Comparison of ENCODE assay signal across 20 cellular contexts in the genomic region with DNA sequence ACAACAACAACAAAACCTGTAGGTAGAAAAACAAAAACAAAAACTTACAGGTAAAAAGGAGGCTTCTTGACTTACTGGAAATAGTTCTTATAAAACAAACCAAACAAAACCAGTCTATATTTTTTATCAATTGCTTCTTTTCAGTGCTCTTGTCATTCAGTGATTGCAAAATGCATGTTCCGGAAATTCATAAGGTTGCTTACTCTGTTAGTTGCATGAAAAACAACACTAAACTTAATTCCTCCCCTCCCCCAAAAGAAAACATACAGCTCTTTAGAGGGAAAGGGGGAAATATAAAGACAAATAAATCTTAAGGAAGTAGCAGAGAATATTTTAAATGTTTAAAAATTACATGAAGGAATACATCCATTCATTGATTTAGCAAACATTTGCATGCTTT. TPM values are rescaled to one million over a fixed set of nuclear protein-coding genes. Genes with fewer than 3 reads are reported as not detected.
A peak's percentile ranks its signal among the peaks of the same experiment; 100 is the strongest.
DNase-seq lines count a peak whose midpoint lies in the region; ATAC-seq and TF ChIP-seq lines count a peak whose summit lies in the region.
"Had no signal": no experiment of that assay in that cellular context is flagged by ENCODE, and none has a peak within 500 bp of the region (broad histone marks: within the 10 kb centered on the region; RNA-seq: fewer than 3 reads in every experiment).

No MANE protein-coding gene starts in this region.

- H3K9me3 Mint-ChIP-seq in MCF 10A (ENCODE audit: unreplicated experiment), result no peaks in the 10 kb centered on the region
- H3K9me3 Mint-ChIP-seq: activated CD4-positive, alpha-beta T cell treated with anti-CD3 and anti-CD28 coated beads, Interleukin-2, amount 10 ng/mL, durations not matched to agents 7 days and 5 days; activated naive CD8-positive, alpha-beta T cell treated with anti-CD3 and anti-CD28 coated beads, Interleukin-2, amount 50 U/mL, for 24 hours; naive thymus-derived CD4-positive, alpha-beta T cell; stimulated activated naive B cell treated with anti-CD40 and anti-IgM and Interleukin-4, amounts not matched to agents 10 μg/mL and 1 μg/mL and 100 μg/mL, for 72 hours; T-helper 1 cell treated with Interleukin-12 subunit alpha and Interleukin-12 subunit beta and Interleukin-4 antibody, amounts not matched to agents 30 μg/mL and 1 μg/mL, for 36 hours had no signal

- H3K27ac Mint-ChIP-seq in MCF 10A (ENCODE audit: low read depth, unreplicated experiment), result peak overlapping the region; percentile 11
- H3K27ac Mint-ChIP-seq: activated CD4-positive, alpha-beta T cell treated with anti-CD3 and anti-CD28 coated beads, Interleukin-2, amount 10 ng/mL, durations not matched to agents 7 days and 5 days; activated naive CD8-positive, alpha-beta T cell treated with anti-CD3 and anti-CD28 coated beads, Interleukin-2, amount 50 U/mL, for 24 hours had no signal

- BruUV-seq in MCF 10A (replicated peaks; lab: Mats Ljungman, UMichigan), result no TSS peak
- BruUV-seq in mammary epithelial cell (replicated peaks; lab: Mats Ljungman, UMichigan), result no TSS peak

- 83% methylated on average over 1 of the region's 1 CpG for WGBS in mammary epithelial cell (ENCODE audit: low coverage, missing lambda C conversion rate)

- H3K27me3 ChIP-seq in mammary epithelial cell (ENCODE audit: insufficient read depth, low read length), result no peaks in the 10 kb centered on the region
- H3K27me3 ChIP-seq: ovary had no signal

- no peak overlapping the region for H3K4me2 ChIP-seq in mammary epithelial cell (ENCODE audit: insufficient read depth, low read depth, low read length)

- in situ Hi-C loops in mammary epithelial cell (cut with MboI; ENCODE audit: low sequenced_read_pairs in 2 of 2), result no loop called here

- no peaks in the 10 kb centered on the region for H3K4me1 ChIP-seq in mammary epithelial cell (ENCODE audit: insufficient read depth, low read length)

- peaks cover 32% of the 10 kb centered on the region for H3K4me1 Mint-ChIP-seq in MCF 10A (ENCODE audit: insufficient read depth, unreplicated experiment)

- POLR2A ChIA-PET in MCF 10A (lab: Yijun Ruan, JAX), result interaction anchor here (1.6 to 2.6 kb wide), 4 partner anchors 10 to 19 kb away, joined by 5 to 20 read pairs (median 10); a partner anchor contains a TSS

- CTCF ChIA-PET in MCF 10A (lab: Yijun Ruan, JAX), result interaction anchor here (0.7 kb wide), 1 partner anchor 720 kb away, joined by 3 read pairs; no protein-coding TSS in a partner anchor
- CTCF ChIA-PET in mammary epithelial cell (lab: Charles Lee; ENCODE audit: low non-redundant PET), result no interaction called here

- intact Hi-C loops in MCF 10A (cut with micrococcal nuclease), result no loop called here
- intact Hi-C loops in mammary epithelial cell (cut with micrococcal nuclease), result no loop called here

- H3K27ac ChIP-seq in mammary epithelial cell (ENCODE audit: insufficient read depth, low read depth, low read length) (no peak overlapping the region), VCaP (peak overlapping the region; percentile 38; the same call in 1 of the 2 replicates), substantia nigra (ENCODE audit: low read depth, low read length, poor library complexity, severe bottlenecking) (peak overlapping the region; percentile 83)
- H3K27ac ChIP-seq: 22Rv1, ovary had no signal

- H4K20me1 ChIP-seq in mammary epithelial cell (ENCODE audit: insufficient read depth, low read length), result no peaks in the 10 kb centered on the region

- no peaks in the 10 kb centered on the region for H3K27me3 Mint-ChIP-seq in MCF 10A (ENCODE audit: insufficient read depth, unreplicated experiment)
- H3K27me3 Mint-ChIP-seq: activated CD4-positive, alpha-beta T cell treated with anti-CD3 and anti-CD28 coated beads, Interleukin-2, amount 10 ng/mL, durations not matched to agents 7 days and 5 days; activated naive CD8-positive, alpha-beta T cell treated with anti-CD3 and anti-CD28 coated beads, Interleukin-2, amount 50 U/mL, for 24 hours; naive thymus-derived CD4-positive, alpha-beta T cell; stimulated activated naive B cell treated with anti-CD40 and anti-IgM and Interleukin-4, amounts not matched to agents 10 μg/mL and 1 μg/mL and 100 μg/mL, for 72 hours had no signal

- TF ChIP-seq CTCF in MCF 10A (IDR thresholded peaks at IDR 0.05; ENCODE audit: unreplicated experiment) (no peak), mammary epithelial cell (conservative IDR thresholded peaks at IDR 0.05 in 1 of 2, IDR thresholded peaks at IDR 0.05 in 1 of 2; ENCODE audit: extremely low read depth in 1 of 2, insufficient read depth in 1 of 2, low read depth in 1 of 2, low read length in 2 of 2) (no peak), VCaP (conservative IDR thresholded peaks at IDR 0.05) (no peak), foreskin fibroblast (IDR thresholded peaks at IDR 0.05; ENCODE audit: low read depth, low read length) (no peak)

- DNase-seq in MCF 10A (ENCODE audit: unreplicated experiment) (no peak), mammary epithelial cell (no peak), left lobe of liver (ENCODE audit: low spot score) (no peak), substantia nigra (lab: John Stamatoyannopoulos, UW) (no peak), NCI-H1930 (lab: John Stamatoyannopoulos, UW) (no peak), foreskin fibroblast (no peak), HUDEP-2 (lab: John Stamatoyannopoulos, UW; ENCODE audit: unreplicated experiment in 76 of 76) (no peak)
- DNase-seq: activated CD4-positive, alpha-beta T cell treated with anti-CD3 and anti-CD28 coated beads, Interleukin-2, amount 10 ng/mL, durations not matched to agents 7 days and 5 days; activated effector memory CD4-positive, alpha-beta T cell treated with anti-CD3 and anti-CD28 coated beads, Interleukin-2, amount 50 U/mL, for 16 hours; activated naive CD8-positive, alpha-beta T cell treated with anti-CD3 and anti-CD28 coated beads, Interleukin-2, amount 50 U/mL, for 24 hours; mesenchymal stem cell; naive thymus-derived CD4-positive, alpha-beta T cell; NCI-H1436 treated with DMSO at 0.1 percent for 48 hours; NCI-H69; ovary; SHP77; stimulated activated naive B cell treated with anti-CD40 and anti-IgM and Interleukin-4, amounts not matched to agents 10 μg/mL and 1 μg/mL and 100 μg/mL, for 72 hours had no signal

- peaks cover 24% of the 10 kb centered on the region for H3K79me2 ChIP-seq in mammary epithelial cell (ENCODE audit: insufficient read depth, low read length)

- no peak overlapping the region for H2AFZ ChIP-seq in mammary epithelial cell (ENCODE audit: low read depth, low read length)

- H3K4me3 Mint-ChIP-seq in MCF 10A (ENCODE audit: unreplicated experiment), result no peak overlapping the region
- H3K4me3 Mint-ChIP-seq: activated CD4-positive, alpha-beta T cell treated with anti-CD3 and anti-CD28 coated beads, Interleukin-2, amount 10 ng/mL, durations not matched to agents 7 days and 5 days; activated naive CD8-positive, alpha-beta T cell treated with anti-CD3 and anti-CD28 coated beads, Interleukin-2, amount 50 U/mL, for 24 hours; naive thymus-derived CD4-positive, alpha-beta T cell; stimulated activated naive B cell treated with anti-CD40 and anti-IgM and Interleukin-4, amounts not matched to agents 10 μg/mL and 1 μg/mL and 100 μg/mL, for 72 hours; T-helper 1 cell treated with Interleukin-12 subunit alpha and Interleukin-12 subunit beta and Interleukin-4 antibody, amounts not matched to agents 30 μg/mL and 1 μg/mL, for 36 hours had no signal

- dilution Hi-C loops in mammary epithelial cell (cut with HindIII; ENCODE audit: low sequenced_read_pairs), result no loop called here

- H3K36me3 ChIP-seq in mammary epithelial cell (ENCODE audit: insufficient read depth, low read length), result no peaks in the 10 kb centered on the region
- H3K36me3 ChIP-seq: ovary had no signal

- peaks cover 46% of the 10 kb centered on the region for H3K36me3 Mint-ChIP-seq in MCF 10A (ENCODE audit: insufficient read depth, unreplicated experiment)

- peak; percentile 28 for ATAC-seq in left lobe of liver
- ATAC-seq: activated naive CD8-positive, alpha-beta T cell treated with anti-CD3 and anti-CD28 coated beads, Interleukin-2, amount 50 U/mL, for 24 hours; naive thymus-derived CD4-positive, alpha-beta T cell; stimulated activated naive B cell treated with anti-CD40 and anti-IgM and Interleukin-4, amounts not matched to agents 10 μg/mL and 1 μg/mL and 100 μg/mL, for 72 hours had no signal

- no peak overlapping the region for H3K4me3 ChIP-seq in mammary epithelial cell (replicated peaks in 1 of 3; ENCODE audit: insufficient read depth in 1 of 3, low read depth in 2 of 3, low read length in 3 of 3)
- H3K4me3 ChIP-seq in foreskin fibroblast (ENCODE audit: low read depth in 1 of 2, low read length in 2 of 2), result no peak overlapping the region
- H3K4me3 ChIP-seq: ovary had no signal

- H3K9me3 ChIP-seq in mammary epithelial cell (replicated peaks; ENCODE audit: insufficient read depth, low read length), result no peaks in the 10 kb centered on the region
- H3K9me3 ChIP-seq: ovary had no signal

- no peak overlapping the region for H3K9ac ChIP-seq in mammary epithelial cell (ENCODE audit: insufficient read depth, low read length)

RNA-seq across cellular contexts. Expression of a gene that starts 19.1 kb away (rescaled TPM):
- total RNA-seq in MCF 10A (2022), result 86.7 and 99.0 TPM in 2 replicates
- 10 to 100 TPM; 29.1 to 44.5 TPM for total RNA-seq in mammary epithelial cell
- polyA plus RNA-seq in mammary epithelial cell, result 12.0 TPM
- 9.6 TPM for polyA minus RNA-seq in mammary epithelial cell
- 28.2 TPM for total RNA-seq in left lobe of liver
